13 cellular contexts compared by ENCODE assay signal in the genomic region with DNA sequence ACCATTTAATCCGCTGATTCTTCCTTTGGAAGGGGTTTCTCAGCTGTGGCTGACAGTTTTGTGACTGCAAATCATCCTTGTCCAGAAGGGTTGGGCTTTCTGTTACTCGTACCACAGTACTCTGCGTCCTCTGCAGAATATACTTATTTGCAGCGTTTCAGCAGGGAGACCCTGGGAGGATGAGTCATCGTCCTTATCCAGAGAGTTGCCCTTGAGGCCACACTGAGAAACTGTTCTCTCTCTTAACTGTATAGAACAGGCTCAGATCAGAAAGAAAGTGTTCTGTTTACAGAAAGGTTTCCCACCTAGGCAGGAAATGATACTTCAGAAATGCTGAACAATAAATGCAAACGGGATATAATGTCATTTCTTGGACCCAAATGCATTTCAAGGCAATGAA. TPM values are rescaled to one million over a fixed set of nuclear protein-coding genes. Genes with fewer than 3 reads are reported as not detected.
DNase-seq lines count a peak whose midpoint lies in the region; ATAC-seq and TF ChIP-seq lines count a peak whose summit lies in the region.
"Had no signal": no experiment of that assay in that cellular context is flagged by ENCODE, and none has a peak within 500 bp of the region (broad histone marks: within the 10 kb centered on the region; RNA-seq: fewer than 3 reads in every experiment).

No MANE protein-coding gene starts in this region.

- in situ Hi-C loops in astrocyte of the cerebellum (cut with HindIII; ENCODE audit: low sequenced_read_pairs): no loop called here

- H3K4me1 ChIP-seq in BE2C: no peaks in the 10 kb centered on the region; the same call in 1 of the 2 replicates

- no peak for ATAC-seq in HG02973 (IDR thresholded peaks at IDR 0.05; ENCODE audit: unreplicated experiment)
- no peak for ATAC-seq in GM21515 (IDR thresholded peaks at IDR 0.05; ENCODE audit: unreplicated experiment)

- no peaks in the 10 kb centered on the region for H3K36me3 ChIP-seq in BE2C
- H3K36me3 ChIP-seq in MG63: no peaks in the 10 kb centered on the region
- H3K36me3 ChIP-seq: ovary had no signal

- DNase-seq in BE2C (peak; percentile 39), MG63 (peak; percentile 26), astrocyte of the cerebellum (ENCODE audit: low read depth) (peak; percentile 6), iPS-NIHi7 (ENCODE audit: extremely low spot score) (peak; percentile 28), hippocampal formation (lab: John Stamatoyannopoulos, UW) (no peak)
- DNase-seq in stimulated activated CD4-positive, alpha-beta T cell treated with anti-CD3 and anti-CD28 coated beads, Interleukin-1b, Interleukin-23, amount 100 ng/mL, for 48 hours: no peak
- DNase-seq: activated CD8-positive, alpha-beta memory T cell treated with anti-CD3 and anti-CD28 coated beads, Interleukin-2, amount 50 U/mL, for 4 hours; GOT3 had no signal

- H3K9me3 ChIP-seq in BE2C: no peaks in the 10 kb centered on the region
- H3K9me3 ChIP-seq in MG63: no peaks in the 10 kb centered on the region
- H3K9me3 ChIP-seq: ovary had no signal

- H3K27me3 ChIP-seq in BE2C: no peaks in the 10 kb centered on the region
- H3K27me3 ChIP-seq in MG63: no peaks in the 10 kb centered on the region
- H3K27me3 ChIP-seq: ovary had no signal

- H3K4me3 ChIP-seq in BE2C (ENCODE audit: low read depth, low read length) (no peak overlapping the region), MG63 (no peak overlapping the region), astrocyte of the cerebellum (ENCODE audit: low read depth, low read length) (no peak overlapping the region)
- H3K4me3 ChIP-seq: ovary had no signal

- no peak for TF ChIP-seq CTCF in BE2C (IDR thresholded peaks at IDR 0.05; ENCODE audit: low read depth, low read length)
- TF ChIP-seq CTCF in astrocyte of the cerebellum (IDR thresholded peaks at IDR 0.05; ENCODE audit: low read depth, low read length, missing control alignments): no peak

RNA-seq across cellular contexts. Expression of a gene that starts 47.7 kb away (rescaled TPM):
- polyA plus RNA-seq in BE2C (2012; ENCODE audit: insufficient read depth, insufficient read length, low read depth): 0.20 TPM
- not detected in 2 replicates for total RNA-seq in MG63 (2014; rRNA removed; shearing (Covaris generic); ENCODE audit: low replicate concordance)
- total RNA-seq: lower leg skin, ovary had no signal
- polyA plus RNA-seq: esophagus, ovary had no signal

Comparison
In these comparisons a context has a peak if more than half of its experiments do, and no peak if none do; other contexts are left out.
1. DNase-seq: peak in BE2C (single experiment), MG63 (single experiment), astrocyte of the cerebellum (single experiment) and iPS-NIHi7 (single experiment); none in hippocampal formation (0 of 2) and stimulated activated CD4-positive, alpha-beta T cell treated with anti-CD3 and anti-CD28 coated beads, Interleukin-1b, Interleukin-23, amount 100 ng/mL, for 48 hours (single experiment).